9 cellular contexts compared by ENCODE assay signal in genomic region chr2:13522917-13523821, GRCh38.
A peak's percentile ranks its signal among the peaks of the same experiment; 100 is the strongest.
DNase-seq lines count a peak whose midpoint lies in the region; ATAC-seq, FAIRE-seq and TF ChIP-seq lines count a peak whose summit lies in the region.
"Had no signal": no experiment of that assay in that cellular context is flagged by ENCODE, and none has a peak within 500 bp of the region (broad histone marks: within the 10 kb centered on the region; RNA-seq: fewer than 3 reads in every experiment).

No MANE protein-coding gene starts in this region.

- H3K4me3 ChIP-seq in GM12878: peak overlapping the region; percentile 45; the same call in 1 of the 2 replicates
- H3K4me3 ChIP-seq in tibial artery: no peak overlapping the region
- no peak overlapping the region for H3K4me3 ChIP-seq in H7 (ENCODE audit: insufficient read depth, low read depth, low read length)

- H3K4me1 Mint-ChIP-seq in type B pancreatic cell (ENCODE audit: unreplicated experiment): peaks cover 9% of the 10 kb centered on the region
- H3K4me1 Mint-ChIP-seq: natural killer cell had no signal

- SMC1A ChIA-PET in GM12878 (lab: Charles Lee; ENCODE audit: uncharacterized antibody, unreplicated experiment): interaction anchor here (0.6 to 4.6 kb wide), 30 partner anchors 9 to 897 kb away, joined by 3 to 48 read pairs (median 4); no protein-coding TSS in a partner anchor

- peak overlapping the region; percentile 80 for H3K27ac Mint-ChIP-seq in type B pancreatic cell
- H3K27ac Mint-ChIP-seq: natural killer cell had no signal

- H3K9ac ChIP-seq in GM12878 (ENCODE audit: control insufficient read depth, insufficient read depth, low read length): peak overlapping the region; percentile 77

- DNase-seq in NK-92 treated with Interleukin-12 subunit alpha and Interleukin-12 subunit beta, amount 100 ng/mL, for 24 hours (lab: John Stamatoyannopoulos, UW): peak; percentile 11
- no peak for DNase-seq in NK-92 (lab: John Stamatoyannopoulos, UW; ENCODE audit: unreplicated experiment)
- DNase-seq in GM12878 (ENCODE audit: low read depth, low spot score): peak; percentile 88
- DNase-seq in type B pancreatic cell (ENCODE audit: extremely low spot score, unreplicated experiment): no peak
- no peak for DNase-seq in D721Med (ENCODE audit: insufficient read length, low spot score)
- no peak for DNase-seq in tibial artery
- no peak for DNase-seq in H7
- DNase-seq: natural killer cell had no signal

- ATAC-seq in HG03060 (IDR thresholded peaks at IDR 0.05; ENCODE audit: low read depth, unreplicated experiment) (peak; percentile 92), GM12878 (peak; percentile 92)
- ATAC-seq: natural killer cell had no signal

- no peak overlapping the region for H3K4me3 Mint-ChIP-seq in type B pancreatic cell
- H3K4me3 Mint-ChIP-seq: natural killer cell had no signal

- H4K20me1 ChIP-seq in GM12878 (ENCODE audit: control insufficient read depth, insufficient read depth): no peaks in the 10 kb centered on the region

- H3K36me3 Mint-ChIP-seq in type B pancreatic cell: no peaks in the 10 kb centered on the region
- H3K36me3 Mint-ChIP-seq: natural killer cell had no signal

- POLR2A ChIA-PET in GM12878 (lab: Charles Lee): interaction anchor here (0.8 to 1.9 kb wide), 5 partner anchors 22 to 36 kb away, joined by 3 to 5 read pairs (median 4); no protein-coding TSS in a partner anchor

- FAIRE-seq in GM12878 (lab: Jason Lieb, UNC) (peak; percentile 94), D721Med (lab: Jason Lieb, UNC) (no peak)

- H3K27ac ChIP-seq in GM12878 (ENCODE audit: control insufficient read depth, insufficient read depth) (peak overlapping the region; percentile 97), tibial artery (no peak overlapping the region)

- TF ChIP-seq RAD21 in GM12878 (IDR thresholded peaks at IDR 0.05; ENCODE audit: insufficient read depth, low read depth, low read length): peak; percentile 47; the same call in 1 of the 2 replicates

- peak overlapping the region; percentile 64 for H3K4me2 ChIP-seq in GM12878 (ENCODE audit: control insufficient read depth, insufficient read depth)

- intact Hi-C loops in GM12878 (cut with micrococcal nuclease; ENCODE audit: unreplicated experiment) (loop anchor here (2.0 to 5.0 kb wide), 3 partner anchors 18 to 331 kb away; no protein-coding TSS in a partner anchor), tibial artery (cut with DNase I; ENCODE audit: low total_unique reads) (no loop called here)

- in situ Hi-C loops in GM12878 (cut with MboI): no loop called here

- H3K36me3 ChIP-seq in GM12878 (ENCODE audit: control insufficient read depth in 2 of 2, insufficient read depth in 2 of 2, low read length in 1 of 2) (no peaks in the 10 kb centered on the region), tibial artery (no peaks in the 10 kb centered on the region), H7 (replicated peaks; ENCODE audit: control insufficient read depth, insufficient read depth, low read length) (no peaks in the 10 kb centered on the region)

- H3K4me1 ChIP-seq in GM12878 (ENCODE audit: control insufficient read depth, insufficient read depth, low read length) (peaks cover 11% of the 10 kb centered on the region; the same call in 1 of the 2 replicates), tibial artery (no peaks in the 10 kb centered on the region)

- CTCF ChIA-PET in GM12878 (lab: Yijun Ruan, JAX): interaction anchor here (0.8 to 2.2 kb wide), 5 partner anchors 12 to 233 kb away, joined by 3 to 8 read pairs (median 4); no protein-coding TSS in a partner anchor

- H2AFZ ChIP-seq in GM12878 (ENCODE audit: control insufficient read depth, low read depth, low read length): peak overlapping the region; percentile 62

- RAD21 ChIA-PET in GM12878 (lab: Charles Lee; ENCODE audit: unreplicated experiment): interaction anchor here (0.5 to 5.3 kb wide), 11 partner anchors 17 to 248 kb away, joined by 3 to 70 read pairs (median 4); no protein-coding TSS in a partner anchor

- H3K27me3 Mint-ChIP-seq in type B pancreatic cell: no peaks in the 10 kb centered on the region

- TF ChIP-seq POLR2A in GM12878 (IDR thresholded peaks at IDR 0.05; ENCODE audit: low read depth, low read length): no peak

- no peaks in the 10 kb centered on the region; the same call in 1 of the 3 replicates for H3K9me3 ChIP-seq in GM12878 (replicated peaks; ENCODE audit: control insufficient read depth, insufficient read depth, low read length)
- H3K9me3 ChIP-seq in tibial artery: no peaks in the 10 kb centered on the region

- TF ChIP-seq EP300 in GM12878 (IDR thresholded peaks at IDR 0.05; ENCODE audit: borderline replicate concordance in 1 of 2, control insufficient read depth in 1 of 2, low read depth in 2 of 2, low read length in 2 of 2): peak in 1 of 2 experiments; percentile 83; a peak in 2 of 4 replicates

- TF ChIP-seq CTCF in GM12878 (IDR thresholded peaks at IDR 0.05 in 2 of 3, conservative IDR thresholded peaks at IDR 0.05 in 1 of 3; ENCODE audit: control insufficient read depth in 2 of 3, extremely low read depth in 1 of 3, insufficient read depth in 1 of 3, low read depth in 3 of 3, low read length in 3 of 3) (peak; percentile 29 to 36 (median 32); a peak in 5 of 6 replicates), type B pancreatic cell (conservative IDR thresholded peaks at IDR 0.05) (peak; percentile 12), D721Med (IDR thresholded peaks at IDR 0.05; ENCODE audit: insufficient read depth, missing control alignments) (no peak), tibial artery (IDR thresholded peaks at IDR 0.05) (no peak)

- 0% methylated on average over 6 of the region's 6 CpGs for WGBS in GM12878 (ENCODE audit: insufficient coverage, insufficient replicate concordance, low lambda C conversion rate, missing lambda C conversion rate)

- H3K27me3 ChIP-seq in GM12878 (replicated peaks in 1 of 2; ENCODE audit: control insufficient read depth in 2 of 2, insufficient read depth in 2 of 2, low read length in 1 of 2) (no peaks in the 10 kb centered on the region), tibial artery (no peaks in the 10 kb centered on the region), H7 (ENCODE audit: control insufficient read depth, insufficient read depth, low read length) (no peaks in the 10 kb centered on the region)

- H3K9me3 Mint-ChIP-seq in type B pancreatic cell: no peaks in the 10 kb centered on the region

- no peaks in the 10 kb centered on the region for H3K79me2 ChIP-seq in GM12878 (ENCODE audit: control insufficient read depth, insufficient read depth, low read length)

- BruUV-seq in GM12878 (replicated peaks; lab: Mats Ljungman, UMichigan): TSS peak; percentile 89

TF ChIP-seq in GM12878, 131 proteins besides CTCF, POLR2A, EP300 and RAD21 (continues in another document):
- TF ChIP-seq NFIC (IDR thresholded peaks at IDR 0.05; ENCODE audit: low read depth, low read length) (peak; percentile 87), MLLT1 (IDR thresholded peaks at IDR 0.05) (0 out of 2 replicates have a peak, but pooled peaks have one; percentile 48), FOXM1 (IDR thresholded peaks at IDR 0.05; ENCODE audit: low read depth, low read length) (peak; percentile 82), DPF2 (IDR thresholded peaks at IDR 0.05) (peak; percentile 72), SMC3 (IDR thresholded peaks at IDR 0.05; ENCODE audit: borderline replicate concordance, low read length) (peak; percentile 27; the same call in 1 of the 2 replicates), MEF2B (IDR thresholded peaks at IDR 0.05; ENCODE audit: partially characterized antibody, poor library complexity, severe bottlenecking) (peak; percentile 49), JUNB (IDR thresholded peaks at IDR 0.05) (peak; percentile 84), MEF2A (IDR thresholded peaks at IDR 0.05; ENCODE audit: insufficient read depth, low read depth, low read length) (peak; percentile 72), SMAD1 (IDR thresholded peaks at IDR 0.05; ENCODE audit: low read depth, partially characterized antibody) (peak; percentile 34), TCF7 (IDR thresholded peaks at IDR 0.05; ENCODE audit: borderline replicate concordance) (peak; percentile 34; the same call in 1 of the 2 replicates), BCL3 (IDR thresholded peaks at IDR 0.05; ENCODE audit: borderline replicate concordance, insufficient read depth, low read depth, low read length, poor library complexity, severe bottlenecking) (peak; percentile 73), PBX3 (IDR thresholded peaks at IDR 0.05; ENCODE audit: insufficient replicate concordance, low read depth, low read length) (peak; percentile 21), IKZF1 (conservative IDR thresholded peaks at IDR 0.05) (peak; percentile 39)

Comparison
In these comparisons a context has a peak if more than half of its experiments do, and no peak if none do; other contexts are left out.
1. DNase-seq: peak in NK-92 treated with Interleukin-12 subunit alpha and Interleukin-12 subunit beta, amount 100 ng/mL, for 24 hours (single experiment) and GM12878 (single experiment); none in NK-92 (single experiment), type B pancreatic cell (single experiment), D721Med (single experiment), tibial artery (0 of 2) and H7 (single experiment).
2. CTCF ChIP-seq: peak in GM12878 (3 of 3) and type B pancreatic cell (single experiment); none in D721Med (single experiment) and tibial artery (0 of 2).